Comparison of ENCODE assay signal across 28 cellular contexts in the genomic region with DNA sequence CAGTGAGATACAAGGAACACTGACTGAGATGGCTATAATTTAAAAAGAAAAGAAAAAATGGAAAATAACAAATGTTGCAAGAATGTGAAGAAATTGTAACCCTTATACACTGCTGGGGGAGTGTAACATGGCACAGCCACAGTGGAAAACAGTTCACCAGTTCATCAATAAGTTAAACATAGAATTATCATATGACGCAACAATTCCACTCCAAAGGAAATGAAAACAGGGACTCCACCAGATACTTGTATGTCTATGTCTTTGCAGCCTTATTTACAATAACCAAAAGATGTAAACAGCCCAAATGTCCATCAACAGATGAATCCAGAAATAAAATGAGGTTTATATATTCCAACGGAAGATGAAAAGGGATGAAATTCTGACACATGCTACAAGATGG.
"Had no signal": no experiment of that assay in that cellular context is flagged by ENCODE, and none has a peak within 500 bp of the region (broad histone marks: within the 10 kb centered on the region; RNA-seq: fewer than 3 reads in every experiment).

No MANE protein-coding gene starts in this region.

- H3K27me3 ChIP-seq: colonic mucosa had no signal

- H3K27ac Mint-ChIP-seq: dendritic cell treated with granulocyte-macrophage colony-stimulating factor and Interleukin-4, amounts not matched to agents 40 ng/mL and 50 ng/mL, for 4 days; effector memory CD8-positive, alpha-beta T cell; endodermal cell; mesothelial cell of epicardium had no signal

- H3K36me3 ChIP-seq: colonic mucosa, esophagus squamous epithelium, gastrocnemius medialis, heart right ventricle, left lung, lower lobe of right lung had no signal

- H3K36me3 Mint-ChIP-seq: mesothelial cell of epicardium had no signal

- H3K27ac ChIP-seq: colonic mucosa, epithelial cell of prostate, esophagus squamous epithelium, gastrocnemius medialis, heart right ventricle, left lung, lower lobe of right lung had no signal

- FAIRE-seq: endometrium, islet of Langerhans, keratinocyte had no signal

- DNase-seq: colonic mucosa; cortex of kidney; effector CD8-positive, alpha-beta T cell; effector memory CD8-positive, alpha-beta T cell; endodermal cell; erythroblast; esophagus squamous epithelium; foreskin fibroblast; foreskin melanocyte; gastrocnemius medialis; glutamatergic neuron; head of caudate nucleus; heart right ventricle; hippocampal formation; left cardiac atrium; left lung; left ventricle myocardium superior; lower lobe of right lung; mesenchymal stem cell; mucosa of descending colon; naive B cell had no signal

- H3K4me1 Mint-ChIP-seq: naive B cell had no signal

- H3K4me1 ChIP-seq: colonic mucosa, esophagus squamous epithelium, gastrocnemius medialis, heart right ventricle, left lung, lower lobe of right lung had no signal

- H3K4me3 ChIP-seq: colonic mucosa, esophagus squamous epithelium, gastrocnemius medialis, heart right ventricle, left lung, lower lobe of right lung, mucosa of descending colon had no signal

- H3K9me3 ChIP-seq: colonic mucosa, esophagus squamous epithelium, gastrocnemius medialis, heart right ventricle, left lung, lower lobe of right lung, mucosa of descending colon had no signal

- ATAC-seq: effector memory CD8-positive, alpha-beta T cell; esophagus mucosa; gastrocnemius medialis; heart right ventricle; left cardiac atrium; left lung; left ventricle myocardium superior; lower lobe of right lung; mucosa of descending colon had no signal

- H3K9me3 Mint-ChIP-seq: effector memory CD8-positive, alpha-beta T cell had no signal

- H3K4me3 Mint-ChIP-seq: dendritic cell treated with granulocyte-macrophage colony-stimulating factor and Interleukin-4, amounts not matched to agents 40 ng/mL and 50 ng/mL, for 4 days; effector memory CD8-positive, alpha-beta T cell; endodermal cell; mesothelial cell of epicardium; naive B cell had no signal
